Comparison of ENCODE assay signal across 8 cellular contexts in genomic region chr13:112969692-112970338, GRCh38. TPM values are rescaled to one million over a fixed set of nuclear protein-coding genes. Genes with fewer than 3 reads are reported as not detected.
A peak's percentile ranks its signal among the peaks of the same experiment; 100 is the strongest.
DNase-seq lines count a peak whose midpoint lies in the region; ATAC-seq and TF ChIP-seq lines count a peak whose summit lies in the region.

No MANE protein-coding gene starts in this region.

- H3K27ac ChIP-seq in CD4-positive, alpha-beta memory T cell (ENCODE audit: low read depth, low read length): peak overlapping the region; percentile 57
- H3K27ac ChIP-seq in duodenal mucosa (ENCODE audit: low read depth, low read length): no peak overlapping the region

- peaks cover 5 to 8% of the 10 kb centered on the region in 2 donors for H3K36me3 Mint-ChIP-seq in CD4-positive, alpha-beta memory T cell
- peaks cover 14% of the 10 kb centered on the region for H3K36me3 Mint-ChIP-seq in neural crest cell (ENCODE audit: low read depth)

- peak overlapping the region; percentile 55 for H2AFZ ChIP-seq in Loucy (ENCODE audit: low read length)

- POLR2A ChIA-PET in CD4-positive, alpha-beta memory T cell (lab: Charles Lee; ENCODE audit: partially characterized antibody): interaction anchor here (1.1 to 2.3 kb wide), 2 partner anchors 183 to 239 kb away, joined by 7 to 22 read pairs; partner anchors contain the start of genes CUL4A and PCID2

- H3F3A ChIP-seq in Loucy (ENCODE audit: low read depth): no peaks in the 10 kb centered on the region

- no peaks in the 10 kb centered on the region for H4K20me1 ChIP-seq in Loucy (ENCODE audit: insufficient read depth, low read length, poor library complexity, severe bottlenecking)

- H3K4me3 Mint-ChIP-seq in CD4-positive, alpha-beta memory T cell: peak overlapping the region; percentile 91 to 98 (median 96)
- peak overlapping the region; percentile 90 for H3K4me3 Mint-ChIP-seq in neural crest cell

- CTCF ChIA-PET in CD4-positive, alpha-beta memory T cell (lab: Charles Lee; ENCODE audit: partially characterized antibody): interaction anchor here (1.1 to 1.6 kb wide), 2 partner anchors 27 to 58 kb away, joined by 4 to 7 read pairs; no protein-coding TSS in a partner anchor

- H3K4me1 ChIP-seq in CD4-positive, alpha-beta memory T cell (ENCODE audit: insufficient read depth, low read length): peaks cover 18% of the 10 kb centered on the region
- H3K4me1 ChIP-seq in Loucy (ENCODE audit: insufficient read depth, low read length, poor library complexity, severe bottlenecking) (peaks cover 17% of the 10 kb centered on the region), duodenal mucosa (ENCODE audit: control insufficient read depth in 1 of 2, insufficient read depth in 2 of 2, low read length in 2 of 2) (peaks cover 7 to 17% of the 10 kb centered on the region in 2 donors)

- H3K9me3 ChIP-seq in CD4-positive, alpha-beta memory T cell (ENCODE audit: control insufficient read depth in 1 of 2, low read length in 2 of 2): no peaks in the 10 kb centered on the region
- H3K9me3 ChIP-seq in Loucy (ENCODE audit: insufficient read depth, low read depth, low read length) (no peaks in the 10 kb centered on the region; the same call in 1 of the 2 replicates), duodenal mucosa (ENCODE audit: control insufficient read depth in 1 of 2, low read length in 2 of 2) (no peaks in the 10 kb centered on the region)

- TF ChIP-seq CTCF in Loucy (conservative IDR thresholded peaks at IDR 0.05; ENCODE audit: low read length): no peak
- TF ChIP-seq CTCF in neural crest cell (conservative IDR thresholded peaks at IDR 0.05): no peak
- no peak for TF ChIP-seq CTCF in GM20000 (IDR thresholded peaks at IDR 0.05; ENCODE audit: extremely low read depth, missing control alignments)

- peaks cover 19 to 38% (median 29%) of the 10 kb centered on the region in 4 donors for H3K4me1 Mint-ChIP-seq in CD4-positive, alpha-beta memory T cell
- H3K4me1 Mint-ChIP-seq in neural crest cell: peaks cover 24% of the 10 kb centered on the region

- no peaks in the 10 kb centered on the region for H3K27me3 Mint-ChIP-seq in CD4-positive, alpha-beta memory T cell
- no peaks in the 10 kb centered on the region for H3K27me3 Mint-ChIP-seq in neural crest cell (ENCODE audit: low read depth)

- H3K9ac ChIP-seq in Loucy (ENCODE audit: low read depth, low read length, poor library complexity, severe bottlenecking) (peak overlapping the region; percentile 21), duodenal mucosa (ENCODE audit: low read depth in 1 of 2, low read length in 2 of 2) (peak overlapping the region; percentile 21 to 51)

- H3K27me3 ChIP-seq in CD4-positive, alpha-beta memory T cell (ENCODE audit: insufficient read depth, low read length): no peaks in the 10 kb centered on the region
- H3K27me3 ChIP-seq in Loucy (ENCODE audit: insufficient read depth, low read length, poor library complexity, severe bottlenecking) (peaks cover 8% of the 10 kb centered on the region), duodenal mucosa (ENCODE audit: control insufficient read depth in 1 of 2, insufficient read depth in 2 of 2, low read length in 2 of 2) (peaks cover 0 to 13% of the 10 kb centered on the region in 2 donors)

- H3K79me2 ChIP-seq in Loucy (ENCODE audit: insufficient read depth, low read length): no peaks in the 10 kb centered on the region

- intact Hi-C loops in CD4-positive, alpha-beta memory T cell (cut with micrococcal nuclease): loop anchor here (1.0 to 2.0 kb wide), 3 partner anchors 28 to 327 kb away; partner anchors contain the start of gene LAMP1

- peak overlapping the region; percentile 62 to 64 for H3K4me3 ChIP-seq in CD4-positive, alpha-beta memory T cell (ENCODE audit: low read length in 2 of 2)
- H3K4me3 ChIP-seq in Loucy (ENCODE audit: low read length, poor library complexity, severe bottlenecking) (peak overlapping the region; percentile 71), duodenal mucosa (ENCODE audit: low read depth in 1 of 2, low read length in 2 of 2) (peak overlapping the region; percentile 69 to 72)

- peak overlapping the region; percentile 89 to 97 (median 94) for H3K27ac Mint-ChIP-seq in CD4-positive, alpha-beta memory T cell
- no peak overlapping the region for H3K27ac Mint-ChIP-seq in neural crest cell (ENCODE audit: unreplicated experiment)

- no peak for ATAC-seq in GM21423 (IDR thresholded peaks at IDR 0.05; ENCODE audit: unreplicated experiment)

- DNase-seq in CD4-positive, alpha-beta memory T cell: no peak
- DNase-seq in neural crest cell (ENCODE audit: low read depth, low spot score): no peak
- no peak for DNase-seq in inferior parietal cortex (ENCODE audit: extremely low spot score)
- no peak for DNase-seq in AML-193 (lab: John Stamatoyannopoulos, UW)
- no peak for DNase-seq in GM20000 (ENCODE audit: low spot score)

- H3K4me2 ChIP-seq in Loucy (ENCODE audit: low read depth, low read length, poor library complexity, severe bottlenecking): peak overlapping the region; percentile 56

- no peaks in the 10 kb centered on the region for H3K36me3 ChIP-seq in CD4-positive, alpha-beta memory T cell (ENCODE audit: insufficient read depth, low read length)
- H3K36me3 ChIP-seq in Loucy (ENCODE audit: insufficient read depth, low read length): no peaks in the 10 kb centered on the region
- H3K36me3 ChIP-seq in duodenal mucosa (ENCODE audit: control insufficient read depth in 1 of 2, insufficient read depth in 2 of 2, low read length in 2 of 2): no peaks in the 10 kb centered on the region

- H3K9me3 Mint-ChIP-seq in CD4-positive, alpha-beta memory T cell: no peaks in the 10 kb centered on the region
- peaks cover 10% of the 10 kb centered on the region for H3K9me3 Mint-ChIP-seq in neural crest cell

- no peaks in the 10 kb centered on the region for H3K9me2 ChIP-seq in Loucy (replicated peaks; ENCODE audit: low read depth, low read length)

RNA-seq across cellular contexts. Expression of gene MCF2L, which starts 0.8 kb away (rescaled TPM):
- total RNA-seq in CD4-positive, alpha-beta memory T cell: 10 to 100 TPM; 17.5 to 18.9 TPM
- 1 to 10 TPM in 1 of 2 donors, under 1 TPM in 1; 0.15 to 3.4 TPM for polyA plus RNA-seq in CD4-positive, alpha-beta memory T cell
- total RNA-seq in neural crest cell: 59.9 and 62.5 TPM in 2 replicates
